In the genomic region with DNA sequence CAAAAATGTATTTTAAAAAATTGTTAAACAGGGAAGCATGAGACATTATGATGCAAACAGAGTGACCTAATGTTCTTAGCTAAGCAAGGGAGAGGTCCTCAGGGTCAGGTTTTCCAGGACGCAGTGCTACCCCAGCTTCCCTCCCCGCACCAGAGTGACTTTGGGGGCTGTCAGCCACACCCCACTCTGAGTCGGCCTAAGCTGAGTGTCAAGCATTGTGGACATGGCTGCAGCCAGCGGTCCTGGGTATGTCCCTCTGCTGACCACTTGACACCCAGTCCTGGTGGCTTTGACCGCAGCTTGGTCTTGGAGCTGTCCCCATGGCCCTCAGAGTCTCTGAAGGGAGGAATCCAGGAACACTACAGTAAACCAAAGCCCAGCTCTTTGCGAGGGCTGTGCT, we compare ENCODE assay signal across 1 cellular context.
TF ChIP-seq lines count a peak whose summit lies in the region.

No MANE protein-coding gene starts in this region.

TF ChIP-seq in endothelial cell of umbilical vein, 7 proteins besides CTCF, POLR2A, EP300 and RAD21:
- TF ChIP-seq FOS (IDR thresholded peaks at IDR 0.05; ENCODE audit: borderline replicate concordance, insufficient read depth, low read length): no peak
- no peak for TF ChIP-seq MYC (IDR thresholded peaks at IDR 0.05; ENCODE audit: low read depth, low read length)
